Comparison of ENCODE assay signal across 18 cellular contexts in the genomic region with DNA sequence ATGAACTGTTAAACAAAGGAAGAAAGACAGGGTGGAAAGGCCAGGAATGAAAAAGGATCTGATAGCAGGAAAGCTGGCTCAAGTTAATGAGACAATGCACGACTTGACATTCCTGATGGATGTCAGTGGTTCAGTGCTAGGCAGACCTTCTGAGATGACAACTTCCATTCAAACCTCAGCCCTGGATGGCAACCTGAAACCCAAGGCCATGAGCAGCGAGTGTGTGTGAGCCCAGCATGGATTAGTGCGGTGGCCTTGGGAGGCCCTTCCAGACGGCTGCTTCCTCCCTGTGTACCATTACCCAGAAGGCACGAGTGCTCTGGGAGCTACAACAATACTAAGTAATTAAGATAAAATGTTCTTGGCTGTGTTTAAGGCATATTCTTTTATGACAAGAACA. TPM values are rescaled to one million over a fixed set of nuclear protein-coding genes. Genes with fewer than 3 reads are reported as not detected.
"Had no signal": no experiment of that assay in that cellular context is flagged by ENCODE, and none has a peak within 500 bp of the region (broad histone marks: within the 10 kb centered on the region; RNA-seq: fewer than 3 reads in every experiment).

No MANE protein-coding gene starts in this region.

- H3K4me1 ChIP-seq: gastroesophageal sphincter had no signal

- H3K9me3 Mint-ChIP-seq: activated CD4-positive, alpha-beta memory T cell treated with anti-CD3 and anti-CD28 coated beads, Interleukin-2, amount 10 ng/mL, durations not matched to agents 7 days and 5 days; activated naive CD4-positive, alpha-beta T cell treated with anti-CD3 and anti-CD28 coated beads, Interleukin-2, amount 10 ng/mL, durations not matched to agents 7 days and 5 days; activated T-cell treated with anti-CD3 and anti-CD28 coated beads, Interleukin-2, amount 50 U/mL, for 24 hours; natural killer cell treated with Interleukin-12 subunit alpha and Interleukin-12 subunit beta and Interleukin-15 and Interleukin-18, amount 100 ng/mL, for 72 hours; T-cell had no signal

- H3K4me3 Mint-ChIP-seq: activated CD4-positive, alpha-beta memory T cell treated with anti-CD3 and anti-CD28 coated beads, Interleukin-2, amount 10 ng/mL, durations not matched to agents 7 days and 5 days; activated naive CD4-positive, alpha-beta T cell treated with anti-CD3 and anti-CD28 coated beads, Interleukin-2, amount 10 ng/mL, durations not matched to agents 7 days and 5 days; activated T-cell treated with anti-CD3 and anti-CD28 coated beads, Interleukin-2, amount 50 U/mL, for 24 hours; endodermal cell; natural killer cell treated with Interleukin-12 subunit alpha and Interleukin-12 subunit beta and Interleukin-15 and Interleukin-18, amount 100 ng/mL, for 72 hours; T-cell had no signal

- ATAC-seq: gastroesophageal sphincter; left colon; natural killer cell treated with Interleukin-12 subunit alpha and Interleukin-12 subunit beta and Interleukin-15 and Interleukin-18, amount 100 ng/mL, for 72 hours; T-cell had no signal

- H3K27me3 ChIP-seq: cardiac muscle cell had no signal

- H3K36me3 ChIP-seq: cardiac muscle cell, gastroesophageal sphincter, heart right ventricle, thoracic aorta had no signal

- H3K4me1 Mint-ChIP-seq: activated CD4-positive, alpha-beta memory T cell treated with anti-CD3 and anti-CD28 coated beads, Interleukin-2, amount 10 ng/mL, durations not matched to agents 7 days and 5 days; activated naive CD4-positive, alpha-beta T cell treated with anti-CD3 and anti-CD28 coated beads, Interleukin-2, amount 10 ng/mL, durations not matched to agents 7 days and 5 days; T-cell had no signal

- DNase-seq: activated CD4-positive, alpha-beta memory T cell treated with anti-CD3 and anti-CD28 coated beads, Interleukin-2, amount 10 ng/mL, durations not matched to agents 7 days and 5 days; activated naive CD4-positive, alpha-beta T cell treated with anti-CD3 and anti-CD28 coated beads, Interleukin-2, amount 10 ng/mL, durations not matched to agents 7 days and 5 days; activated T-cell treated with anti-CD3 and anti-CD28 coated beads, Interleukin-2, amount 50 U/mL, for 24 hours; dorsolateral prefrontal cortex; endodermal cell; erythroblast; heart right ventricle; left colon; mammary epithelial cell; stimulated activated CD4-positive, alpha-beta T cell treated with anti-CD3 and anti-CD28 coated beads, Interleukin-12 subunit alpha, Interleukin-12 subunit beta, amount 100 ng/mL, for 4 hours; stimulated activated CD4-positive, alpha-beta T cell treated with anti-CD3 and anti-CD28 coated beads, Interleukin-2, amount 100 ng/mL, for 24 hours; T-cell; T1000 had no signal

- H3K27ac ChIP-seq: cardiac muscle cell, dorsolateral prefrontal cortex, gastroesophageal sphincter, thoracic aorta, VCaP had no signal

- H3K27ac Mint-ChIP-seq: activated CD4-positive, alpha-beta memory T cell treated with anti-CD3 and anti-CD28 coated beads, Interleukin-2, amount 10 ng/mL, durations not matched to agents 7 days and 5 days; activated naive CD4-positive, alpha-beta T cell treated with anti-CD3 and anti-CD28 coated beads, Interleukin-2, amount 10 ng/mL, durations not matched to agents 7 days and 5 days; activated T-cell treated with anti-CD3 and anti-CD28 coated beads, Interleukin-2, amount 50 U/mL, for 24 hours; endodermal cell; natural killer cell treated with Interleukin-12 subunit alpha and Interleukin-12 subunit beta and Interleukin-15 and Interleukin-18, amount 100 ng/mL, for 72 hours; T-cell had no signal

- H3K36me3 Mint-ChIP-seq: activated naive CD4-positive, alpha-beta T cell treated with anti-CD3 and anti-CD28 coated beads, Interleukin-2, amount 10 ng/mL, durations not matched to agents 7 days and 5 days; natural killer cell treated with Interleukin-12 subunit alpha and Interleukin-12 subunit beta and Interleukin-15 and Interleukin-18, amount 100 ng/mL, for 72 hours; T-cell had no signal

- H3K4me3 ChIP-seq: cardiac muscle cell, dorsolateral prefrontal cortex, gastroesophageal sphincter, heart right ventricle, thoracic aorta had no signal

- H3K9me3 ChIP-seq: gastroesophageal sphincter, heart right ventricle, thoracic aorta had no signal

RNA-seq across cellular contexts. Expression of a gene that starts 18.8 kb away (rescaled TPM):
- total RNA-seq: T-cell had no signal
